21 cellular contexts compared by ENCODE assay signal in genomic region chr21:28233536-28234220, GRCh38.
"Had no signal": no experiment of that assay in that cellular context is flagged by ENCODE, and none has a peak within 500 bp of the region (broad histone marks: within the 10 kb centered on the region; RNA-seq: fewer than 3 reads in every experiment).

No MANE protein-coding gene starts in this region.

- H3K4me3 ChIP-seq: coronary artery, esophagus squamous epithelium, pancreas, sigmoid colon, testis, tibial artery had no signal

- H3K27ac ChIP-seq: coronary artery, esophagus squamous epithelium, pancreas, sigmoid colon, testis, tibial artery had no signal

- H3K36me3 Mint-ChIP-seq: naive thymus-derived CD4-positive, alpha-beta T cell; stimulated activated effector memory CD8-positive, alpha-beta T cell treated with anti-CD3 and anti-CD28 coated beads, Interleukin-12 subunit alpha, Interleukin-12 subunit beta, amount 100 ng/mL, for 72 hours; type B pancreatic cell had no signal

- DNase-seq: effector memory CD8-positive, alpha-beta T cell; esophagus squamous epithelium; glutamatergic neuron; hypothalamus; mesenchymal stem cell; midbrain; naive thymus-derived CD4-positive, alpha-beta T cell; pancreas; retina; sigmoid colon; stimulated activated CD4-positive, alpha-beta T cell treated with anti-CD3 and anti-CD28 coated beads, Interleukin-2, amount 100 ng/mL, for 24 hours; stimulated activated CD4-positive, alpha-beta T cell treated with anti-CD3 and anti-CD28 coated beads, Interleukin-4, amount 100 ng/mL, for 24 hours; stimulated activated naive CD8-positive, alpha-beta T cell treated with anti-CD3 and anti-CD28 coated beads, Interleukin-15, Interleukin-2, amounts not matched to agents 100 U/mL and 50 U/mL, for 24 hours; substantia nigra; testis; tibial artery had no signal

- H3K36me3 ChIP-seq: esophagus squamous epithelium, pancreas, sigmoid colon, tibial artery had no signal

- H3K4me1 Mint-ChIP-seq: stimulated activated effector memory CD8-positive, alpha-beta T cell treated with anti-CD3 and anti-CD28 coated beads, Interleukin-12 subunit alpha, Interleukin-12 subunit beta, amount 100 ng/mL, for 72 hours had no signal

- H3K9me3 Mint-ChIP-seq: stimulated activated effector memory CD8-positive, alpha-beta T cell treated with anti-CD3 and anti-CD28 coated beads, Interleukin-12 subunit alpha, Interleukin-12 subunit beta, amount 100 ng/mL, for 72 hours; type B pancreatic cell had no signal

- ATAC-seq: effector memory CD8-positive, alpha-beta T cell; naive thymus-derived CD4-positive, alpha-beta T cell; stimulated activated effector memory CD8-positive, alpha-beta T cell treated with anti-CD3 and anti-CD28 coated beads, Interleukin-12 subunit alpha, Interleukin-12 subunit beta, amount 100 ng/mL, for 72 hours; stimulated activated naive CD8-positive, alpha-beta T cell treated with anti-CD3 and anti-CD28 coated beads, Interleukin-15, Interleukin-2, amounts not matched to agents 100 U/mL and 50 U/mL, for 24 hours had no signal

- H3K27ac Mint-ChIP-seq: effector memory CD8-positive, alpha-beta T cell; naive thymus-derived CD4-positive, alpha-beta T cell; stimulated activated effector memory CD8-positive, alpha-beta T cell treated with anti-CD3 and anti-CD28 coated beads, Interleukin-12 subunit alpha, Interleukin-12 subunit beta, amount 100 ng/mL, for 72 hours; type B pancreatic cell had no signal

- H3K4me3 Mint-ChIP-seq: effector memory CD8-positive, alpha-beta T cell; naive thymus-derived CD4-positive, alpha-beta T cell; stimulated activated effector memory CD8-positive, alpha-beta T cell treated with anti-CD3 and anti-CD28 coated beads, Interleukin-12 subunit alpha, Interleukin-12 subunit beta, amount 100 ng/mL, for 72 hours; type B pancreatic cell had no signal

- H3K9me3 ChIP-seq: esophagus squamous epithelium, pancreas, sigmoid colon, testis, tibial artery had no signal

- FAIRE-seq: endometrium, keratinocyte, pancreas had no signal

- H3K27me3 ChIP-seq: esophagus squamous epithelium, pancreas, sigmoid colon, testis, tibial artery had no signal

- H3K27me3 Mint-ChIP-seq: effector memory CD8-positive, alpha-beta T cell had no signal
